In the genomic region with DNA sequence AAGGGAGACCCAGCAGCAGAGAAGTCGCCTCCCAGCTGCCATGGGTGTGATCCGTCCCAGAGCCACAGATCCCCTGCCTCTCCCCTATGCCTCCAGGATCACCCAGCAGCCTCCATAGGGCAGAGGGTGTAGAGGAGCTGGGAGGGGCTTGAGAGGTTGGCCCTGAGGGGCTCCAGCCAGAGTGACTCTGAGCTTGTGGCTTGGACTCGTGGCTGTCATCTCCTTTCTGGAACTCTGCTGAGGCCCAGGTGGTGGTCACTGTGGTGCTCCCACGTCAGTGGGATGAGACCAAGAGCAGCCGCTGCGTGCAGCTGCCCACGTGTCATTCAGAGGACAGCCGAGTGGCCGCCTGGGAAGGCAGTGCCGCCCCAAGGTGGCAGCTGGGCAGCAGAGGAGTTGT, we compare ENCODE assay signal across 1 cellular context.
TF ChIP-seq lines count a peak whose summit lies in the region.

No MANE protein-coding gene starts in this region.

TF ChIP-seq in GM23338, 12 proteins besides CTCF, POLR2A, EP300 and RAD21:
- TF ChIP-seq, protein P1, sequence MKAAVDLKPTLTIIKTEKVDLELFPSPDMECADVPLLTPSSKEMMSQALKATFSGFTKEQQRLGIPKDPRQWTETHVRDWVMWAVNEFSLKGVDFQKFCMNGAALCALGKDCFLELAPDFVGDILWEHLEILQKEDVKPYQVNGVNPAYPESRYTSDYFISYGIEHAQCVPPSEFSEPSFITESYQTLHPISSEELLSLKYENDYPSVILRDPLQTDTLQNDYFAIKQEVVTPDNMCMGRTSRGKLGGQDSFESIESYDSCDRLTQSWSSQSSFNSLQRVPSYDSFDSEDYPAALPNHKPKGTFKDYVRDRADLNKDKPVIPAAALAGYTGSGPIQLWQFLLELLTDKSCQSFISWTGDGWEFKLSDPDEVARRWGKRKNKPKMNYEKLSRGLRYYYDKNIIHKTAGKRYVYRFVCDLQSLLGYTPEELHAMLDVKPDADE (IDR thresholded peaks at IDR 0.05): no peak
- TF ChIP-seq, protein P2, sequence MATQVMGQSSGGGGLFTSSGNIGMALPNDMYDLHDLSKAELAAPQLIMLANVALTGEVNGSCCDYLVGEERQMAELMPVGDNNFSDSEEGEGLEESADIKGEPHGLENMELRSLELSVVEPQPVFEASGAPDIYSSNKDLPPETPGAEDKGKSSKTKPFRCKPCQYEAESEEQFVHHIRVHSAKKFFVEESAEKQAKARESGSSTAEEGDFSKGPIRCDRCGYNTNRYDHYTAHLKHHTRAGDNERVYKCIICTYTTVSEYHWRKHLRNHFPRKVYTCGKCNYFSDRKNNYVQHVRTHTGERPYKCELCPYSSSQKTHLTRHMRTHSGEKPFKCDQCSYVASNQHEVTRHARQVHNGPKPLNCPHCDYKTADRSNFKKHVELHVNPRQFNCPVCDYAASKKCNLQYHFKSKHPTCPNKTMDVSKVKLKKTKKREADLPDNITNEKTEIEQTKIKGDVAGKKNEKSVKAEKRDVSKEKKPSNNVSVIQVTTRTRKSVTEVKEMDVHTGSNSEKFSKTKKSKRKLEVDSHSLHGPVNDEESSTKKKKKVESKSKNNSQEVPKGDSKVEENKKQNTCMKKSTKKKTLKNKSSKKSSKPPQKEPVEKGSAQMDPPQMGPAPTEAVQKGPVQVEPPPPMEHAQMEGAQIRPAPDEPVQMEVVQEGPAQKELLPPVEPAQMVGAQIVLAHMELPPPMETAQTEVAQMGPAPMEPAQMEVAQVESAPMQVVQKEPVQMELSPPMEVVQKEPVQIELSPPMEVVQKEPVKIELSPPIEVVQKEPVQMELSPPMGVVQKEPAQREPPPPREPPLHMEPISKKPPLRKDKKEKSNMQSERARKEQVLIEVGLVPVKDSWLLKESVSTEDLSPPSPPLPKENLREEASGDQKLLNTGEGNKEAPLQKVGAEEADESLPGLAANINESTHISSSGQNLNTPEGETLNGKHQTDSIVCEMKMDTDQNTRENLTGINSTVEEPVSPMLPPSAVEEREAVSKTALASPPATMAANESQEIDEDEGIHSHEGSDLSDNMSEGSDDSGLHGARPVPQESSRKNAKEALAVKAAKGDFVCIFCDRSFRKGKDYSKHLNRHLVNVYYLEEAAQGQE (IDR thresholded peaks at IDR 0.05; ENCODE audit: unreplicated experiment): no peak
- TF ChIP-seq CREB1 (CRISPR knock-in tag; IDR thresholded peaks at IDR 0.05; ENCODE audit: low read depth) (no peak), ZNF331 (CRISPR knock-in tag; IDR thresholded peaks at IDR 0.05; ENCODE audit: low read depth) (no peak), POLR2AphosphoS5 (IDR thresholded peaks at IDR 0.05; ENCODE audit: low read depth) (no peak), JUNB (IDR thresholded peaks at IDR 0.05; ENCODE audit: unreplicated experiment) (no peak), EZH2 (IDR thresholded peaks at IDR 0.05; ENCODE audit: low read depth, unreplicated experiment) (no peak), NANOG (IDR thresholded peaks at IDR 0.05; ENCODE audit: borderline replicate concordance) (no peak), EZH2phosphoT487 (IDR thresholded peaks at IDR 0.05; ENCODE audit: unreplicated experiment) (no peak), ZNF114 (CRISPR knock-in tag; IDR thresholded peaks at IDR 0.05) (no peak)
- TF ChIP-seq, protein P3, sequence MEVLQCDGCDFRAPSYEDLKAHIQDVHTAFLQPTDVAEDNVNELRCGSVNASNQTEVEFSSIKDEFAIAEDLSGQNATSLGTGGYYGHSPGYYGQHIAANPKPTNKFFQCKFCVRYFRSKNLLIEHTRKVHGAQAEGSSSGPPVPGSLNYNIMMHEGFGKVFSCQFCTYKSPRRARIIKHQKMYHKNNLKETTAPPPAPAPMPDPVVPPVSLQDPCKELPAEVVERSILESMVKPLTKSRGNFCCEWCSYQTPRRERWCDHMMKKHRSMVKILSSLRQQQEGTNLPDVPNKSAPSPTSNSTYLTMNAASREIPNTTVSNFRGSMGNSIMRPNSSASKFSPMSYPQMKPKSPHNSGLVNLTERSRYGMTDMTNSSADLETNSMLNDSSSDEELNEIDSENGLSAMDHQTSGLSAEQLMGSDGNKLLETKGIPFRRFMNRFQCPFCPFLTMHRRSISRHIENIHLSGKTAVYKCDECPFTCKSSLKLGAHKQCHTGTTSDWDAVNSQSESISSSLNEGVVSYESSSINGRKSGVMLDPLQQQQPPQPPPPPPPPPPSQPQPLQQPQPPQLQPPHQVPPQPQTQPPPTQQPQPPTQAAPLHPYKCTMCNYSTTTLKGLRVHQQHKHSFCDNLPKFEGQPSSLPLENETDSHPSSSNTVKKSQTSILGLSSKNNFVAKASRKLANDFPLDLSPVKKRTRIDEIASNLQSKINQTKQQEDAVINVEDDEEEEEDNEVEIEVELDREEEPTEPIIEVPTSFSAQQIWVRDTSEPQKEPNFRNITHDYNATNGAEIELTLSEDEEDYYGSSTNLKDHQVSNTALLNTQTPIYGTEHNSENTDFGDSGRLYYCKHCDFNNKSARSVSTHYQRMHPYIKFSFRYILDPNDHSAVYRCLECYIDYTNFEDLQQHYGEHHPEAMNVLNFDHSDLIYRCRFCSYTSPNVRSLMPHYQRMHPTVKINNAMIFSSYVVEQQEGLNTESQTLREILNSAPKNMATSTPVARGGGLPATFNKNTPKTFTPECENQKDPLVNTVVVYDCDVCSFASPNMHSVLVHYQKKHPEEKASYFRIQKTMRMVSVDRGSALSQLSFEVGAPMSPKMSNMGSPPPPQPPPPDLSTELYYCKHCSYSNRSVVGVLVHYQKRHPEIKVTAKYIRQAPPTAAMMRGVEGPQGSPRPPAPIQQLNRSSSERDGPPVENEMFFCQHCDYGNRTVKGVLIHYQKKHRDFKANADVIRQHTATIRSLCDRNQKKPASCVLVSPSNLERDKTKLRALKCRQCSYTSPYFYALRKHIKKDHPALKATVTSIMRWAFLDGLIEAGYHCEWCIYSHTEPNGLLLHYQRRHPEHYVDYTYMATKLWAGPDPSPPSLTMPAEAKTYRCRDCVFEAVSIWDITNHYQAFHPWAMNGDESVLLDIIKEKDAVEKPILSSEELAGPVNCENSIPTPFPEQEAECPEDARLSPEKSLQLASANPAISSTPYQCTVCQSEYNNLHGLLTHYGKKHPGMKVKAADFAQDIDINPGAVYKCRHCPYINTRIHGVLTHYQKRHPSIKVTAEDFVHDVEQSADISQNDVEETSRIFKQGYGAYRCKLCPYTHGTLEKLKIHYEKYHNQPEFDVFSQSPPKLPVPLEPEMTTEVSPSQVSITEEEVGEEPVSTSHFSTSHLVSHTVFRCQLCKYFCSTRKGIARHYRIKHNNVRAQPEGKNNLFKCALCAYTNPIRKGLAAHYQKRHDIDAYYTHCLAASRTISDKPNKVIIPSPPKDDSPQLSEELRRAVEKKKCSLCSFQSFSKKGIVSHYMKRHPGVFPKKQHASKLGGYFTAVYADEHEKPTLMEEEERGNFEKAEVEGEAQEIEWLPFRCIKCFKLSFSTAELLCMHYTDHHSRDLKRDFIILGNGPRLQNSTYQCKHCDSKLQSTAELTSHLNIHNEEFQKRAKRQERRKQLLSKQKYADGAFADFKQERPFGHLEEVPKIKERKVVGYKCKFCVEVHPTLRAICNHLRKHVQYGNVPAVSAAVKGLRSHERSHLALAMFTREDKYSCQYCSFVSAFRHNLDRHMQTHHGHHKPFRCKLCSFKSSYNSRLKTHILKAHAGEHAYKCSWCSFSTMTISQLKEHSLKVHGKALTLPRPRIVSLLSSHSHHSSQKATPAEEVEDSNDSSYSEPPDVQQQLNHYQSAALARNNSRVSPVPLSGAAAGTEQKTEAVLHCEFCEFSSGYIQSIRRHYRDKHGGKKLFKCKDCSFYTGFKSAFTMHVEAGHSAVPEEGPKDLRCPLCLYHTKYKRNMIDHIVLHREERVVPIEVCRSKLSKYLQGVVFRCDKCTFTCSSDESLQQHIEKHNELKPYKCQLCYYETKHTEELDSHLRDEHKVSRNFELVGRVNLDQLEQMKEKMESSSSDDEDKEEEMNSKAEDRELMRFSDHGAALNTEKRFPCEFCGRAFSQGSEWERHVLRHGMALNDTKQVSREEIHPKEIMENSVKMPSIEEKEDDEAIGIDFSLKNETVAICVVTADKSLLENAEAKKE (CRISPR knock-in tag; IDR thresholded peaks at IDR 0.05): no peak
